ENCODE assay signal across 1 cellular context in the genomic region with DNA sequence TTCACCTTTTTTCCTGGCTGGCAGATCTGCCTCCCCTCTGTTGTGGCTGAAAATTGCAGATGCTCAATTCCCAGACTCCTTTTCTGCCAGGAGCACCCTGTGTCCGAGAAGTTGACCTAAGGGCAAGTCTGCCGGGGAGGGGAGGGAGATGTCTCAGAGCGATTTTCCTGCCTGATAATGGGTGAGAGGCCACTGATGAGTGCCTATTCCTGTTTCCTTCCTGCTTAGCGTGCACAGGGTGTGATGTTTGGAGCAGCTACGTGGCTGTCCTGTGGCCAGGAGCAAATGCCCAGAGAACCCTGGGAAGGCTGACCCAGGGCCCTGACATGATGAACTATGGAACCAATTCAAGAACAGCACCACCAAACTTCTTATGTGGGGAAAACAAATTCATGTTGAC.
TF ChIP-seq lines count a peak whose summit lies in the region.

No MANE protein-coding gene starts in this region.

TF ChIP-seq in SK-N-SH treated with all-trans-retinoic acid at 6 μM for 48 hours, 23 proteins besides CTCF, POLR2A, EP300 and RAD21 (continued from another document):
- TF ChIP-seq OSR1 (CRISPR knock-in tag; IDR thresholded peaks at IDR 0.05) = no peak
